27 cellular contexts compared by ENCODE assay signal in the genomic region with DNA sequence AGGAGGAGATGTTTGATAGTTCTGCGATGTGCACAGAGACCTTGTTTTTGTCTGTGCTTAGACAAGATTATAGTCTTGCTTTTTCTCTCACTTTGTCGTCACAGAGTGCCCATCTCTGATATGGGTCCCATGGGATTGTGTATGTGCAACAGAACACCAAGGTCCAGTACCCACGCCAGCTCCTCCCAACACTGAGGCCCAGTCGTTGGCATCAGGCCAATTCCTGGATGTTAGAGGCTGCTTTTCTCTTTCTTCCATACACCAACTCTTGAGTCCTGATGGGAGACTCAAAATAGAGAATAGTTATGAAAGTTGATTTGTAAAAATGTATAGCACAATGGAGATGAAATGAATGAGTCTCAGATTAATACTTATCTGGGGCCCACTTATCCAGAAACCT. TPM values are rescaled to one million over a fixed set of nuclear protein-coding genes. Genes with fewer than 3 reads are reported as not detected.
"Had no signal": no experiment of that assay in that cellular context is flagged by ENCODE, and none has a peak within 500 bp of the region (broad histone marks: within the 10 kb centered on the region; RNA-seq: fewer than 3 reads in every experiment).

No MANE protein-coding gene starts in this region.

- DNase-seq: dermis blood vessel endothelial cell; effector memory CD4-positive, alpha-beta T cell; esophagus squamous epithelium; hypothalamus; immature natural killer cell; islet precursor cell; left ventricle myocardium superior; lower lobe of right lung; naive thymus-derived CD8-positive, alpha-beta T cell; occipital lobe; ovary; posterior cingulate gyrus; retina; small intestine; stimulated activated CD4-positive, alpha-beta T cell treated with anti-CD3 and anti-CD28 coated beads, Interleukin-15, amount 100 ng/mL, for 24 hours; stimulated activated CD4-positive, alpha-beta T cell treated with anti-CD3 and anti-CD28 coated beads, Interleukin-2, amount 100 ng/mL, for 48 hours; stimulated activated naive B cell treated with anti-CD40 and anti-IgM and Interleukin-4, amounts not matched to agents 10 μg/mL and 1 μg/mL and 100 μg/mL, for 72 hours; upper lobe of left lung had no signal

- H3K4me1 Mint-ChIP-seq: immature natural killer cell; stimulated activated naive B cell treated with anti-CD40 and anti-IgM and Interleukin-4, amounts not matched to agents 10 μg/mL and 1 μg/mL and 100 μg/mL, for 72 hours had no signal

- ATAC-seq: left ventricle myocardium superior; lower lobe of right lung; naive thymus-derived CD8-positive, alpha-beta T cell; right lobe of liver; stimulated activated naive B cell treated with anti-CD40 and anti-IgM and Interleukin-4, amounts not matched to agents 10 μg/mL and 1 μg/mL and 100 μg/mL, for 72 hours had no signal

- H3K9me3 ChIP-seq: esophagus squamous epithelium, lower lobe of right lung, ovary, right lobe of liver, thoracic aorta, tibial nerve, upper lobe of left lung had no signal

- H3K27ac ChIP-seq: coronary artery, esophagus squamous epithelium, lower lobe of right lung, ovary, right lobe of liver, thoracic aorta, tibial nerve, upper lobe of left lung had no signal

- H3K27ac Mint-ChIP-seq: immature natural killer cell; naive thymus-derived CD8-positive, alpha-beta T cell; stimulated activated naive B cell treated with anti-CD40 and anti-IgM and Interleukin-4, amounts not matched to agents 10 μg/mL and 1 μg/mL and 100 μg/mL, for 72 hours; stimulated activated naive CD8-positive, alpha-beta T cell treated with anti-CD3 and anti-CD28 coated beads, Interleukin-15, Interleukin-2, amounts not matched to agents 100 ng/mL and 50 ng/mL, for 24 hours had no signal

- H3K27me3 ChIP-seq: ovary, right lobe of liver, tibial nerve, upper lobe of left lung had no signal

- H3K4me3 ChIP-seq: coronary artery, esophagus squamous epithelium, lower lobe of right lung, ovary, right lobe of liver, thoracic aorta, tibial nerve, upper lobe of left lung had no signal

- H3K4me1 ChIP-seq: esophagus squamous epithelium, lower lobe of right lung, right lobe of liver, tibial nerve, upper lobe of left lung had no signal

- H3K9me3 Mint-ChIP-seq: immature natural killer cell; naive thymus-derived CD8-positive, alpha-beta T cell; stimulated activated naive B cell treated with anti-CD40 and anti-IgM and Interleukin-4, amounts not matched to agents 10 μg/mL and 1 μg/mL and 100 μg/mL, for 72 hours; stimulated activated naive CD8-positive, alpha-beta T cell treated with anti-CD3 and anti-CD28 coated beads, Interleukin-15, Interleukin-2, amounts not matched to agents 100 ng/mL and 50 ng/mL, for 24 hours had no signal

- H3K4me3 Mint-ChIP-seq: immature natural killer cell; naive thymus-derived CD8-positive, alpha-beta T cell; stimulated activated naive B cell treated with anti-CD40 and anti-IgM and Interleukin-4, amounts not matched to agents 10 μg/mL and 1 μg/mL and 100 μg/mL, for 72 hours; stimulated activated naive CD8-positive, alpha-beta T cell treated with anti-CD3 and anti-CD28 coated beads, Interleukin-15, Interleukin-2, amounts not matched to agents 100 ng/mL and 50 ng/mL, for 24 hours had no signal

- H3K36me3 ChIP-seq: esophagus squamous epithelium, lower lobe of right lung, ovary, right lobe of liver, thoracic aorta, tibial nerve, upper lobe of left lung had no signal

- H3K36me3 Mint-ChIP-seq: immature natural killer cell; naive thymus-derived CD8-positive, alpha-beta T cell; stimulated activated naive B cell treated with anti-CD40 and anti-IgM and Interleukin-4, amounts not matched to agents 10 μg/mL and 1 μg/mL and 100 μg/mL, for 72 hours had no signal

RNA-seq across cellular contexts. Expression of a gene that starts 22.7 kb away (rescaled TPM):
- total RNA-seq: dermis blood vessel endothelial cell; esophagus squamous epithelium; fibroblast of villous mesenchyme; left ventricle myocardium superior; mesenteric fat pad; myocyte; naive thymus-derived CD8-positive, alpha-beta T cell; pulmonary artery endothelial cell; right lobe of liver; thoracic aorta; tibial nerve had no signal
- polyA plus RNA-seq: immature natural killer cell; naive thymus-derived CD8-positive, alpha-beta T cell had no signal
